23 cellular contexts compared by ENCODE assay signal in genomic region chr4:40984051-40984450, GRCh38.
A peak's percentile ranks its signal among the peaks of the same experiment; 100 is the strongest.
DNase-seq lines count a peak whose midpoint lies in the region; ATAC-seq, FAIRE-seq and TF ChIP-seq lines count a peak whose summit lies in the region.
"Had no signal": no experiment of that assay in that cellular context is flagged by ENCODE, and none has a peak within 500 bp of the region (broad histone marks: within the 10 kb centered on the region; RNA-seq: fewer than 3 reads in every experiment).

No MANE protein-coding gene starts in this region.

- no peak for FAIRE-seq in pancreas (lab: Jason Lieb, UNC)
- FAIRE-seq: islet of Langerhans had no signal

- H3K4me2 ChIP-seq in DOHH2 (ENCODE audit: low read length) = peak overlapping the region; percentile 29; the same call in 1 of the 2 replicates
- H3K4me2 ChIP-seq: hepatocyte had no signal

- no peaks in the 10 kb centered on the region for H3F3A ChIP-seq in DOHH2 (ENCODE audit: control insufficient read depth, insufficient read depth)

- H3K36me3 ChIP-seq in DOHH2 (ENCODE audit: control insufficient read depth, low read length) = peaks cover 10% of the 10 kb centered on the region; the same call in 1 of the 2 replicates
- H3K36me3 ChIP-seq in pancreas = no peaks in the 10 kb centered on the region
- H3K36me3 ChIP-seq: colonic mucosa, thoracic aorta had no signal

- peak overlapping the region; percentile 29; the same call in 1 of the 2 replicates for H3K27ac ChIP-seq in DOHH2 (ENCODE audit: low read depth, low read length)
- H3K27ac ChIP-seq in pancreas = no peak overlapping the region
- H3K27ac ChIP-seq: body of pancreas, colonic mucosa, hepatocyte, thoracic aorta had no signal

- 30 to 38% methylated on average over 4 of the region's 4 CpGs for WGBS in pancreas, 2 donors

- TF ChIP-seq CTCF in DOHH2 (IDR thresholded peaks at IDR 0.05; ENCODE audit: low read depth, low read length, poor library complexity, severe bottlenecking) (no peak), pancreas (IDR thresholded peaks at IDR 0.05) (no peak)

- peaks cover 3% of the 10 kb centered on the region for H3K79me2 ChIP-seq in DOHH2 (ENCODE audit: control insufficient read depth, low read length)
- H3K79me2 ChIP-seq: hepatocyte had no signal

- peaks cover 39% of the 10 kb centered on the region for H3K4me1 ChIP-seq in DOHH2 (ENCODE audit: control insufficient read depth, low read length)
- peaks cover 4 to 5% (median 5%) of the 10 kb centered on the region in 3 donors for H3K4me1 ChIP-seq in pancreas
- H3K4me1 ChIP-seq: colonic mucosa had no signal

- H3K4me1 Mint-ChIP-seq in T-helper 2 cell treated with Interferon-gamma antibody and Interleukin-4, amounts not matched to agents 5 μg/mL and 100 μg/mL, for 36 hours (ENCODE audit: low read depth) = no peaks in the 10 kb centered on the region
- H3K4me1 Mint-ChIP-seq: endodermal cell had no signal

- ATAC-seq in pancreas (peak; percentile 32 to 69 (median 48)), HG03039 (IDR thresholded peaks at IDR 0.05; ENCODE audit: unreplicated experiment) (no peak)
- ATAC-seq: activated naive CD4-positive, alpha-beta T cell treated with anti-CD3 and anti-CD28 coated beads, Interleukin-2, amount 50 U/mL, for 72 hours; body of pancreas had no signal

- H3K4me3 ChIP-seq in DOHH2 (ENCODE audit: low read length) = no peak overlapping the region
- H3K4me3 ChIP-seq in pancreas = no peak overlapping the region
- H3K4me3 ChIP-seq: body of pancreas, colonic mucosa, hepatocyte, thoracic aorta had no signal

- H3K27ac Mint-ChIP-seq in T-helper 2 cell treated with Interferon-gamma antibody and Interleukin-4, amounts not matched to agents 5 μg/mL and 100 μg/mL, for 36 hours = no peak overlapping the region
- H3K27ac Mint-ChIP-seq: activated naive CD4-positive, alpha-beta T cell treated with anti-CD3 and anti-CD28 coated beads, Interleukin-2, amount 50 U/mL, for 72 hours; CD4-positive, alpha-beta T cell; endodermal cell had no signal

- H3K36me3 Mint-ChIP-seq in T-helper 2 cell treated with Interferon-gamma antibody and Interleukin-4, amounts not matched to agents 5 μg/mL and 100 μg/mL, for 36 hours (ENCODE audit: low read depth) = no peaks in the 10 kb centered on the region
- H3K36me3 Mint-ChIP-seq: activated naive CD4-positive, alpha-beta T cell treated with anti-CD3 and anti-CD28 coated beads, Interleukin-2, amount 50 U/mL, for 72 hours had no signal

- no peaks in the 10 kb centered on the region for H3K9me2 ChIP-seq in DOHH2 (replicated peaks; ENCODE audit: control insufficient read depth, low read length)

- H3K9me3 Mint-ChIP-seq in T-helper 2 cell treated with Interferon-gamma antibody and Interleukin-4, amounts not matched to agents 5 μg/mL and 100 μg/mL, for 36 hours = no peaks in the 10 kb centered on the region
- H3K9me3 Mint-ChIP-seq: activated naive CD4-positive, alpha-beta T cell treated with anti-CD3 and anti-CD28 coated beads, Interleukin-2, amount 50 U/mL, for 72 hours; CD4-positive, alpha-beta T cell; endodermal cell; neural crest cell had no signal

- no peaks in the 10 kb centered on the region for H4K20me1 ChIP-seq in DOHH2 (ENCODE audit: control insufficient read depth, insufficient read depth, low read depth, low read length)

- no peak overlapping the region for H3K4me3 Mint-ChIP-seq in T-helper 2 cell treated with Interferon-gamma antibody and Interleukin-4, amounts not matched to agents 5 μg/mL and 100 μg/mL, for 36 hours
- H3K4me3 Mint-ChIP-seq: CD4-positive, alpha-beta T cell; endodermal cell; neural crest cell had no signal

- H3K9me3 ChIP-seq in DOHH2 (ENCODE audit: control insufficient read depth, insufficient read depth, low read length) (no peaks in the 10 kb centered on the region), pancreas (no peaks in the 10 kb centered on the region)
- H3K9me3 ChIP-seq: body of pancreas, colonic mucosa, thoracic aorta had no signal

- DNase-seq in NCI-H69 (lab: John Stamatoyannopoulos, UW) (peak; percentile 18), glomerular visceral epithelial cell (ENCODE audit: extremely low spot score) (peak; percentile 16), pancreas (no peak), NCI-H1092 treated with DMSO at 0.1 percent for 48 hours (lab: John Stamatoyannopoulos, UW) (no peak), NCI-H524 (lab: John Stamatoyannopoulos, UW) (no peak)
- DNase-seq in T-helper 2 cell treated with Interferon-gamma antibody and Interleukin-4, amounts not matched to agents 5 μg/mL and 100 μg/mL, for 36 hours (ENCODE audit: low spot score) = no peak
- DNase-seq: activated CD4-positive, CD25-positive, alpha-beta regulatory T cell treated with anti-CD3 and anti-CD28 coated beads, Interleukin-2, amount 50 U/mL, for 72 hours; CD4-positive, alpha-beta T cell; colonic mucosa; endodermal cell; NCI-H1105 treated with DMSO at 0.1 percent for 48 hours; NCI-H2107; NCI-H748 treated with DMSO at 0.1 percent for 48 hours; retina; T1000 had no signal

- H3K27me3 Mint-ChIP-seq in T-helper 2 cell treated with Interferon-gamma antibody and Interleukin-4, amounts not matched to agents 5 μg/mL and 100 μg/mL, for 36 hours (ENCODE audit: low read depth) = peaks cover 6% of the 10 kb centered on the region
- H3K27me3 Mint-ChIP-seq: CD4-positive, alpha-beta T cell had no signal

- H3K27me3 ChIP-seq in DOHH2 (ENCODE audit: control insufficient read depth, low read length) (no peaks in the 10 kb centered on the region), pancreas (no peaks in the 10 kb centered on the region)
- H3K27me3 ChIP-seq: body of pancreas, colonic mucosa, hepatocyte had no signal

- intact Hi-C loops in pancreas (cut with DNase I) = no loop called here

Comparison
In these comparisons a context has a peak if more than half of its experiments do, and no peak if none do; other contexts are left out.
1. DNase-seq: peak in NCI-H69 (single experiment) and glomerular visceral epithelial cell (single experiment); none in pancreas (0 of 6), NCI-H1092 treated with DMSO at 0.1 percent for 48 hours (single experiment), NCI-H524 (0 of 2) and T-helper 2 cell treated with Interferon-gamma antibody and Interleukin-4, amounts not matched to agents 5 μg/mL and 100 μg/mL, for 36 hours (single experiment).